ENCODE assay signal across 14 cellular contexts in genomic region chr10:3264178-3264867, GRCh38.
DNase-seq lines count a peak whose midpoint lies in the region; ATAC-seq and TF ChIP-seq lines count a peak whose summit lies in the region.
"Had no signal": no experiment of that assay in that cellular context is flagged by ENCODE, and none has a peak within 500 bp of the region (broad histone marks: within the 10 kb centered on the region; RNA-seq: fewer than 3 reads in every experiment).

No MANE protein-coding gene starts in this region.

- peak overlapping the region; percentile 33 for H4K8ac ChIP-seq in neuronal stem cell (ENCODE audit: low read depth, low read length)

- no peaks in the 10 kb centered on the region for H3K27me3 ChIP-seq in heart right ventricle
- H3K27me3 ChIP-seq in right atrium auricular region: no peaks in the 10 kb centered on the region
- H3K27me3 ChIP-seq in neuronal stem cell (ENCODE audit: control insufficient read depth in 3 of 3, insufficient read depth in 3 of 3, low read depth in 1 of 3, low read length in 3 of 3): no peaks in the 10 kb centered on the region
- no peaks in the 10 kb centered on the region for H3K27me3 ChIP-seq in vagina

- intact Hi-C loops in heart right ventricle (cut with DNase I): no loop called here
- intact Hi-C loops in vagina (cut with DNase I): no loop called here

- H2AK5ac ChIP-seq in neuronal stem cell (ENCODE audit: low read depth, low read length): no peak overlapping the region

- H3K4me3 ChIP-seq in heart right ventricle (no peak overlapping the region), right atrium auricular region (no peak overlapping the region), neuronal stem cell (ENCODE audit: low read length in 2 of 2) (no peak overlapping the region), vagina (no peak overlapping the region)
- H3K4me3 ChIP-seq: GM12878, prostate gland had no signal

- H2BK5ac ChIP-seq in neuronal stem cell (ENCODE audit: low read length): no peak overlapping the region

- peak overlapping the region; percentile 79 for H3K18ac ChIP-seq in neuronal stem cell (ENCODE audit: low read length)

- H3K4ac ChIP-seq in neuronal stem cell (ENCODE audit: low read length): no peak overlapping the region

- peak overlapping the region in 5 of 10 donors; percentile 36 to 73 (median 56) for H3K27ac ChIP-seq in heart right ventricle
- H3K27ac ChIP-seq in right atrium auricular region: peak overlapping the region in 1 of 2 donors; percentile 35
- no peak overlapping the region for H3K27ac ChIP-seq in neuronal stem cell (replicated peaks; ENCODE audit: low read length)
- peak overlapping the region; percentile 45 for H3K27ac ChIP-seq in vagina
- H3K27ac ChIP-seq: prostate gland had no signal

- no peak overlapping the region for H2BK15ac ChIP-seq in neuronal stem cell (ENCODE audit: low read length)

- no peaks in the 10 kb centered on the region for H3K36me3 ChIP-seq in heart right ventricle
- no peaks in the 10 kb centered on the region for H3K36me3 ChIP-seq in right atrium auricular region
- no peaks in the 10 kb centered on the region for H3K36me3 ChIP-seq in neuronal stem cell (replicated peaks in 1 of 2; ENCODE audit: control insufficient read depth in 2 of 2, insufficient read depth in 2 of 2, low read length in 2 of 2)
- no peaks in the 10 kb centered on the region for H3K36me3 ChIP-seq in vagina
- H3K36me3 ChIP-seq: prostate gland had no signal

- no peaks in the 10 kb centered on the region for H3K79me1 ChIP-seq in neuronal stem cell (ENCODE audit: low read depth, low read length)

- H3K9ac ChIP-seq in neuronal stem cell (ENCODE audit: low read depth, low read length, poor library complexity): peak overlapping the region; percentile 68

- no peak for TF ChIP-seq CTCF in heart right ventricle (IDR thresholded peaks at IDR 0.05)
- TF ChIP-seq CTCF in right atrium auricular region (IDR thresholded peaks at IDR 0.05): no peak
- TF ChIP-seq CTCF in vagina (IDR thresholded peaks at IDR 0.05): no peak

- no peak for DNase-seq in heart right ventricle
- no peak for DNase-seq in right atrium auricular region (ENCODE audit: low spot score)
- DNase-seq in glomerular endothelial cell (ENCODE audit: extremely low read depth, low read depth, low spot score): peak; percentile 88
- no peak for DNase-seq in neuronal stem cell (ENCODE audit: low spot score)
- no peak for DNase-seq in vagina (ENCODE audit: extremely low spot score in 2 of 2)
- no peak for DNase-seq in glomerular visceral epithelial cell (ENCODE audit: extremely low spot score)
- DNase-seq: activated CD4-positive, alpha-beta T cell treated with anti-CD3 and anti-CD28 coated beads, Interleukin-2, amount 50 U/mL, for 4 hours; CD4-positive, alpha-beta memory T cell; SIG-M5; stimulated activated naive B cell treated with anti-CD40 and anti-IgM and Interleukin-4, amounts not matched to agents 10 μg/mL and 1 μg/mL and 100 μg/mL, for 72 hours had no signal

- peak in 7 of 8 donors; percentile 7 to 57 (median 44) for ATAC-seq in heart right ventricle
- no peak for ATAC-seq in GM18909 (IDR thresholded peaks at IDR 0.05; ENCODE audit: poor library complexity, unreplicated experiment)
- no peak for ATAC-seq in HG03342 (IDR thresholded peaks at IDR 0.05; ENCODE audit: unreplicated experiment)
- ATAC-seq: GM12878; stimulated activated naive B cell treated with anti-CD40 and anti-IgM and Interleukin-4, amounts not matched to agents 10 μg/mL and 1 μg/mL and 100 μg/mL, for 72 hours had no signal

- H2BK120ac ChIP-seq in neuronal stem cell (ENCODE audit: low read depth, low read length): no peak overlapping the region

- peak overlapping the region; percentile 73 for H2AFZ ChIP-seq in neuronal stem cell (ENCODE audit: low read length)

- TF ChIP-seq POLR2A in vagina (IDR thresholded peaks at IDR 0.05): no peak

- 71 to 76% methylated on average over 13 of the region's 13 CpGs for WGBS in heart right ventricle, 2 donors
- no CpG with 5 or more reads among the region's 13 CpGs for WGBS in neuronal stem cell (ENCODE audit: extremely low coverage in 2 of 2, insufficient read length in 2 of 2, insufficient replicate concordance in 1 of 2), 2 donors

- H2BK12ac ChIP-seq in neuronal stem cell (ENCODE audit: low read length): peak overlapping the region; percentile 14

- no peak overlapping the region for H3K23ac ChIP-seq in neuronal stem cell (ENCODE audit: low read depth, low read length, poor library complexity)

- H3K9me3 ChIP-seq in heart right ventricle (no peaks in the 10 kb centered on the region), right atrium auricular region (no peaks in the 10 kb centered on the region), neuronal stem cell (replicated peaks in 1 of 2; ENCODE audit: control insufficient read depth in 2 of 2, insufficient read depth in 1 of 2, low read depth in 1 of 2, low read length in 2 of 2) (peaks cover 0 to 4% of the 10 kb centered on the region in 2 donors), vagina (no peaks in the 10 kb centered on the region)
- H3K9me3 ChIP-seq: prostate gland had no signal

- H4K91ac ChIP-seq in neuronal stem cell (ENCODE audit: low read depth, low read length, poor library complexity): peak overlapping the region; percentile 65

- H3K4me1 ChIP-seq in heart right ventricle: peaks cover 0 to 16% (median 3%) of the 10 kb centered on the region in 9 donors
- no peaks in the 10 kb centered on the region for H3K4me1 ChIP-seq in right atrium auricular region
- peaks cover 10 to 17% of the 10 kb centered on the region in 2 donors for H3K4me1 ChIP-seq in neuronal stem cell (ENCODE audit: control insufficient read depth in 2 of 2, insufficient read depth in 1 of 2, low read depth in 1 of 2, low read length in 2 of 2)
- no peaks in the 10 kb centered on the region for H3K4me1 ChIP-seq in vagina
- H3K4me1 ChIP-seq: prostate gland had no signal

- no peak overlapping the region for H3K14ac ChIP-seq in neuronal stem cell (ENCODE audit: low read length)

- no peak overlapping the region for H3K4me2 ChIP-seq in neuronal stem cell (ENCODE audit: insufficient read depth, low read length, poor library complexity, severe bottlenecking)

Comparison
In these comparisons a context has a peak if more than half of its experiments do, and no peak if none do; other contexts are left out.
1. ATAC-seq: peak in heart right ventricle (7 of 8); none in GM18909 (single experiment) and HG03342 (single experiment).